ENCODE assay signal across 9 cellular contexts in genomic region chr10:68231916-68232315, GRCh38. TPM values are rescaled to one million over a fixed set of nuclear protein-coding genes. Genes with fewer than 3 reads are reported as not detected.
DNase-seq lines count a peak whose midpoint lies in the region; ATAC-seq, FAIRE-seq and TF ChIP-seq lines count a peak whose summit lies in the region.
"Had no signal": no experiment of that assay in that cellular context is flagged by ENCODE, and none has a peak within 500 bp of the region (broad histone marks: within the 10 kb centered on the region; RNA-seq: fewer than 3 reads in every experiment).

Gene ATOH7, minus strand, starts transcription at chr10:68232113. Its CDS starts 436 bp downstream, at chr10:68231677.

- DNase-seq in GM19239 (ENCODE audit: insufficient read length, low spot score) (no peak), WERI-Rb-1 (peak; percentile 92), right cardiac atrium (no peak), gastrocnemius medialis (no peak), DMS53 (lab: John Stamatoyannopoulos, UW) (no peak), DMS53 treated with DMSO at 0.1 percent for 48 hours (lab: John Stamatoyannopoulos, UW; ENCODE audit: unreplicated experiment) (no peak)
- DNase-seq in stimulated activated CD4-positive, alpha-beta T cell treated with anti-CD3 and anti-CD28 coated beads, Interleukin-2, amount 100 ng/mL, for 48 hours = no peak

- H3K36me3 ChIP-seq in WERI-Rb-1 (peaks cover 11% of the 10 kb centered on the region), gastrocnemius medialis (no peaks in the 10 kb centered on the region)

- H3K4me1 ChIP-seq in right cardiac atrium (ENCODE audit: control insufficient read depth, insufficient read depth, low read length) = no peaks in the 10 kb centered on the region
- peaks cover 3 to 4% of the 10 kb centered on the region in 2 donors for H3K4me1 ChIP-seq in gastrocnemius medialis

- peak; percentile 64 for FAIRE-seq in GM19239 (lab: Jason Lieb, UNC)

- intact Hi-C loops in right cardiac atrium (cut with DNase I) (no loop called here), gastrocnemius medialis (cut with DNase I; ENCODE audit: low total_unique reads) (loop anchor here (2.0 kb wide), 1 partner anchor 101 kb away; the partner anchor contains the start of genes HNRNPH3 and PBLD)

- no peak for TF ChIP-seq POLR2A in gastrocnemius medialis (IDR thresholded peaks at IDR 0.05)

- H3K27me3 ChIP-seq in WERI-Rb-1 (ENCODE audit: insufficient read depth, low read depth, severe bottlenecking) = no peaks in the 10 kb centered on the region
- H3K27me3 ChIP-seq in right cardiac atrium (ENCODE audit: control insufficient read depth, insufficient read depth) = no peaks in the 10 kb centered on the region
- no peaks in the 10 kb centered on the region for H3K27me3 ChIP-seq in gastrocnemius medialis

- H3K27ac ChIP-seq in WERI-Rb-1 = peak within 1 kb of the TSS; percentile 98
- H3K27ac ChIP-seq in right cardiac atrium (ENCODE audit: low read length) = peak within 1 kb of the TSS; percentile 10
- H3K27ac ChIP-seq in gastrocnemius medialis = peak within 1 kb of the TSS; percentile 12 to 58 (median 51)

- ATAC-seq in right cardiac atrium = no peak
- ATAC-seq in gastrocnemius medialis = peak in 1 of 2 donors; percentile 18
- ATAC-seq in GM19452 (IDR thresholded peaks at IDR 0.05; ENCODE audit: unreplicated experiment) = no peak

- 41% methylated on average over 11 of the region's 11 CpGs for WGBS in right cardiac atrium

- in situ Hi-C loops in gastrocnemius medialis (cut with MboI; ENCODE audit: low sequenced_read_pairs in 4 of 4) = no loop called here

- H3K9me3 ChIP-seq in WERI-Rb-1 (ENCODE audit: severe bottlenecking) = no peaks in the 10 kb centered on the region
- H3K9me3 ChIP-seq in right cardiac atrium (ENCODE audit: control insufficient read depth, low read length) = no peaks in the 10 kb centered on the region
- H3K9me3 ChIP-seq in gastrocnemius medialis = no peaks in the 10 kb centered on the region

- TF ChIP-seq CTCF in WERI-Rb-1 (IDR thresholded peaks at IDR 0.05; ENCODE audit: low read depth, low read length) = no peak
- TF ChIP-seq CTCF in gastrocnemius medialis (IDR thresholded peaks at IDR 0.05 in 4 of 5, conservative IDR thresholded peaks at IDR 0.05 in 1 of 5) = no peak

- H3K4me3 ChIP-seq in WERI-Rb-1 (ENCODE audit: low read depth, low read length) (peak within 1 kb of the TSS; percentile 72), right cardiac atrium (ENCODE audit: low read length) (peak within 1 kb of the TSS; percentile 49), gastrocnemius medialis (peak within 1 kb of the TSS; percentile 62 to 79 (median 68))

RNA-seq across cellular contexts. Expression of gene ATOH7, which starts in this region (rescaled TPM):
- not detected for total RNA-seq in right cardiac atrium
- 0.05 TPM for polyA plus RNA-seq in right cardiac atrium
- total RNA-seq in gastrocnemius medialis = not detected
- total RNA-seq: RPMI7951 had no signal

Comparison
In these comparisons a context has a peak if more than half of its experiments do, and no peak if none do; other contexts are left out.
1. H3K27ac ChIP-seq: peak in every context shown above with its lines; median percentile 98 in WERI-Rb-1; 51 in gastrocnemius medialis; 10 in right cardiac atrium.